ENCODE assay signal across 1 cellular context in the genomic region with DNA sequence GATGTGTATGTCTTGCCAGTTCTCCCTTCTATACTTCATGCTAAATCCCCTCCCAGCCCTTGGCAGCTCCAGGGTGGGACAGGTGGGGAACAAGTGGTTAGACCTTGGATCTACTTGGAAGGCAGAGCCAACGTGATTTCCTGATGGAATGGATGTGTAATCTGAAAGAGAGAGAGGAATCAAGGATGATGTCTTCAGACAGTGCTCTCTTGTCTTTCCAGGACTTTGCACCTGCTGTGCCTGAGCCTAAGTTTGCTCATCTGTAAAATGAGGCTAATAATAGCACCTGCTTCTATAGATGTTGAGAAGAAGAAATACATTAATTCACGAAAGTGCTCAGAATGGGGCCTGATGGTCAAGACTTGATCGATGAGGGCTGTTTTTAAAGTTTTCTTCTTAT.
TF ChIP-seq lines count a peak whose summit lies in the region.

No MANE protein-coding gene starts in this region.

TF ChIP-seq in HepG2, 621 proteins besides CTCF, POLR2A, EP300 and RAD21:
- TF ChIP-seq, protein P1, sequence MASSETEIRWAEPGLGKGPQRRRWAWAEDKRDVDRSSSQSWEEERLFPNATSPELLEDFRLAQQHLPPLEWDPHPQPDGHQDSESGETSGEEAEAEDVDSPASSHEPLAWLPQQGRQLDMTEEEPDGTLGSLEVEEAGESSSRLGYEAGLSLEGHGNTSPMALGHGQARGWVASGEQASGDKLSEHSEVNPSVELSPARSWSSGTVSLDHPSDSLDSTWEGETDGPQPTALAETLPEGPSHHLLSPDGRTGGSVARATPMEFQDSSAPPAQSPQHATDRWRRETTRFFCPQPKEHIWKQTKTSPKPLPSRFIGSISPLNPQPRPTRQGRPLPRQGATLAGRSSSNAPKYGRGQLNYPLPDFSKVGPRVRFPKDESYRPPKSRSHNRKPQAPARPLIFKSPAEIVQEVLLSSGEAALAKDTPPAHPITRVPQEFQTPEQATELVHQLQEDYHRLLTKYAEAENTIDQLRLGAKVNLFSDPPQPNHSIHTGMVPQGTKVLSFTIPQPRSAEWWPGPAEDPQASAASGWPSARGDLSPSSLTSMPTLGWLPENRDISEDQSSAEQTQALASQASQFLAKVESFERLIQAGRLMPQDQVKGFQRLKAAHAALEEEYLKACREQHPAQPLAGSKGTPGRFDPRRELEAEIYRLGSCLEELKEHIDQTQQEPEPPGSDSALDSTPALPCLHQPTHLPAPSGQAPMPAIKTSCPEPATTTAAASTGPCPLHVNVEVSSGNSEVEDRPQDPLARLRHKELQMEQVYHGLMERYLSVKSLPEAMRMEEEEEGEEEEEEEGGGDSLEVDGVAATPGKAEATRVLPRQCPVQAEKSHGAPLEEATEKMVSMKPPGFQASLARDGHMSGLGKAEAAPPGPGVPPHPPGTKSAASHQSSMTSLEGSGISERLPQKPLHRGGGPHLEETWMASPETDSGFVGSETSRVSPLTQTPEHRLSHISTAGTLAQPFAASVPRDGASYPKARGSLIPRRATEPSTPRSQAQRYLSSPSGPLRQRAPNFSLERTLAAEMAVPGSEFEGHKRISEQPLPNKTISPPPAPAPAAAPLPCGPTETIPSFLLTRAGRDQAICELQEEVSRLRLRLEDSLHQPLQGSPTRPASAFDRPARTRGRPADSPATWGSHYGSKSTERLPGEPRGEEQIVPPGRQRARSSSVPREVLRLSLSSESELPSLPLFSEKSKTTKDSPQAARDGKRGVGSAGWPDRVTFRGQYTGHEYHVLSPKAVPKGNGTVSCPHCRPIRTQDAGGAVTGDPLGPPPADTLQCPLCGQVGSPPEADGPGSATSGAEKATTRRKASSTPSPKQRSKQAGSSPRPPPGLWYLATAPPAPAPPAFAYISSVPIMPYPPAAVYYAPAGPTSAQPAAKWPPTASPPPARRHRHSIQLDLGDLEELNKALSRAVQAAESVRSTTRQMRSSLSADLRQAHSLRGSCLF (CRISPR knock-in tag; IDR thresholded peaks at IDR 0.05; ENCODE audit: borderline replicate concordance): no peak
- TF ChIP-seq ZNF101 (CRISPR knock-in tag; IDR thresholded peaks at IDR 0.05; ENCODE audit: borderline replicate concordance, low read depth) (no peak), MEF2D (CRISPR knock-in tag; IDR thresholded peaks at IDR 0.05) (no peak), SNAI1 (CRISPR knock-in tag; IDR thresholded peaks at IDR 0.05; ENCODE audit: borderline replicate concordance) (no peak), ZNF724P (CRISPR knock-in tag; IDR thresholded peaks at IDR 0.05; ENCODE audit: borderline replicate concordance) (no peak), NAIF1 (CRISPR knock-in tag; IDR thresholded peaks at IDR 0.05; ENCODE audit: borderline replicate concordance) (no peak)
- TF ChIP-seq, protein P2, sequence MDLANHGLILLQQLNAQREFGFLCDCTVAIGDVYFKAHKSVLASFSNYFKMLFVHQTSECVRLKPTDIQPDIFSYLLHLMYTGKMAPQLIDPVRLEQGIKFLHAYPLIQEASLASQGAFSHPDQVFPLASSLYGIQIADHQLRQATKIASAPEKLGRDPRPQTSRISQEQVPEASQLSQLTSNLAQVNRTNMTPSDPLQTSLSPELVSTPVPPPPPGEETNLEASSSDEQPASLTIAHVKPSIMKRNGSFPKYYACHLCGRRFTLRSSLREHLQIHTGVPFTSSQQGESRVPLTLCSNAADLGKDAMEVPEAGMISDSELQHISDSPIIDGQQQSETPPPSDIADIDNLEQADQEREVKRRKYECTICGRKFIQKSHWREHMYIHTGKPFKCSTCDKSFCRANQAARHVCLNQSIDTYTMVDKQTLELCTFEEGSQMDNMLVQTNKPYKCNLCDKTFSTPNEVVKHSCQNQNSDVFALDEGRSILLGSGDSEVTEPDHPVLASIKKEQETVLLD (CRISPR knock-in tag; IDR thresholded peaks at IDR 0.05; ENCODE audit: low read depth): no peak
- TF ChIP-seq, protein P3, sequence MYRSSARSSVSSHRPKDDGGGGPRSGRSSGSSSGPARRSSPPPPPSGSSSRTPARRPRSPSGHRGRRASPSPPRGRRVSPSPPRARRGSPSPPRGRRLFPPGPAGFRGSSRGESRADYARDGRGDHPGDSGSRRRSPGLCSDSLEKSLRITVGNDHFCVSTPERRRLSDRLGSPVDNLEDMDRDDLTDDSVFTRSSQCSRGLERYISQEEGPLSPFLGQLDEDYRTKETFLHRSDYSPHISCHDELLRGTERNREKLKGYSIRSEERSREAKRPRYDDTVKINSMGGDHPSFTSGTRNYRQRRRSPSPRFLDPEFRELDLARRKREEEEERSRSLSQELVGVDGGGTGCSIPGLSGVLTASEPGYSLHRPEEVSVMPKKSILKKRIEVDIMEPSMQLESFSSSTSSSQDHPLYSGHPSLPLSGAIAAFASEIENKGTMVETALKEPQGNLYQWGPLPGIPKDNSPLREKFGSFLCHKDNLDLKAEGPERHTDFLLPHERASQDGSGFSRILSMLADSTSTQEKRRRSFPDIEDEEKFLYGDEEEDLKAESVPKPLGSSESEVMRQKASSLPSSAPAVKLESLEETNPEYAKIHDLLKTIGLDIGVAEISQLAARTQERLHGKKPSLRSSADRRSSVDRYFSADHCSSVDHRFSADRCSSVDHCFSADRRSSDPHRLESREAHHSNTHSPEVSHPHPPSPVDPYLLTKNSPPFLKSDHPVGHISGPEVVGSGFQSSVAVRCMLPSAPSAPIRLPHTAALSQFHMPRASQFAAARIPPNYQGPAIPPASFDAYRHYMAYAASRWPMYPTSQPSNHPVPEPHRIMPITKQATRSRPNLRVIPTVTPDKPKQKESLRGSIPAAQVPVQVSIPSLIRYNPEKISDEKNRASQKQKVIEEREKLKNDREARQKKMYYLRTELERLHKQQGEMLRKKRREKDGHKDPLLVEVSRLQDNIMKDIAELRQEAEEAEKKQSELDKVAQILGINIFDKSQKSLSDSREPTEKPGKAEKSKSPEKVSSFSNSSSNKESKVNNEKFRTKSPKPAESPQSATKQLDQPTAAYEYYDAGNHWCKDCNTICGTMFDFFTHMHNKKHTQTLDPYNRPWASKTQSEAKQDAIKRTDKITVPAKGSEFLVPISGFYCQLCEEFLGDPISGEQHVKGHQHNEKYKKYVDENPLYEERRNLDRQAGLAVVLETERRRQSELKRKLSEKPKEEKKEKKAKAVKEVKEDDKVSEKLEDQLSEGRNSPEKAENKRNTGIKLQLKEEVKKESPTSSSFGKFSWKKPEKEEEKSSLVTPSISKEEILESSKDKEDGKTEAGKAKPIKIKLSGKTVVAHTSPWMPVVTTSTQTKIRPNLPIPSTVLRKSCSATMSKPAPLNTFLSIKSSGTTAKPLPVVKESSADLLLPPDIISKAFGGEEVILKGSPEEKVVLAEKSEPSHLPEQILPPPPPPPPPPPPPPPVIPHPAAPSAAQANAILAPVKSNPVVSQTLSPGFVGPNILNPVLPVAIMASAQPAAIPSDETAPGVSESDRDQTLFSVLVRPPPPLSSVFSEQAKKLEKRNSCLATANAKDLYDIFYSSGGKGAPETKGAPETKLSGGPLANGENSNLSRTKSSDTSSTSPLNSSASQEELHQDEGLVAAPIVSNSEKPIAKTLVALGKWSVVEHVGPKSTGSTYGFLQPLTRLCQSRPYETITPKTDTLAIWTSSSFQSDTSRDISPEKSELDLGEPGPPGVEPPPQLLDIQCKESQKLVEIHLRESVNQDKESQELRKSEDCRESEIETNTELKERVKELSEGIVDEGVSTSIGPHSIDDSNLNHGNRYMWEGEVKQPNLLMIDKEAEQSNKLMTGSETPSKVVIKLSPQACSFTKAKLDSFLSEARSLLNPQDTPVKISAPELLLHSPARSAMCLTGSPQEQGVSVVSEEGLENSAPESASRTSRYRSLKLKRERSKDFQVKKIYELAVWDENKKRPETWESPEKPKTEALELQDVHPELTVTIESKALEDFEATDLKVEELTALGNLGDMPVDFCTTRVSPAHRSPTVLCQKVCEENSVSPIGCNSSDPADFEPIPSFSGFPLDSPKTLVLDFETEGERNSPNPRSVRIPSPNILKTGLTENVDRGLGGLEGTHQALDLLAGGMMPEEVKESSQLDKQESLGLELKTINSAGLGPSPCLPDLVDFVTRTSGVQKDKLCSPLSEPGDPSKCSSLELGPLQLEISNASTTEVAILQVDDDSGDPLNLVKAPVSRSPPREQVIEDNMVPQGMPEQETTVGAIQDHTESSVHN (CRISPR knock-in tag; IDR thresholded peaks at IDR 0.05): no peak
- TF ChIP-seq, protein P4, sequence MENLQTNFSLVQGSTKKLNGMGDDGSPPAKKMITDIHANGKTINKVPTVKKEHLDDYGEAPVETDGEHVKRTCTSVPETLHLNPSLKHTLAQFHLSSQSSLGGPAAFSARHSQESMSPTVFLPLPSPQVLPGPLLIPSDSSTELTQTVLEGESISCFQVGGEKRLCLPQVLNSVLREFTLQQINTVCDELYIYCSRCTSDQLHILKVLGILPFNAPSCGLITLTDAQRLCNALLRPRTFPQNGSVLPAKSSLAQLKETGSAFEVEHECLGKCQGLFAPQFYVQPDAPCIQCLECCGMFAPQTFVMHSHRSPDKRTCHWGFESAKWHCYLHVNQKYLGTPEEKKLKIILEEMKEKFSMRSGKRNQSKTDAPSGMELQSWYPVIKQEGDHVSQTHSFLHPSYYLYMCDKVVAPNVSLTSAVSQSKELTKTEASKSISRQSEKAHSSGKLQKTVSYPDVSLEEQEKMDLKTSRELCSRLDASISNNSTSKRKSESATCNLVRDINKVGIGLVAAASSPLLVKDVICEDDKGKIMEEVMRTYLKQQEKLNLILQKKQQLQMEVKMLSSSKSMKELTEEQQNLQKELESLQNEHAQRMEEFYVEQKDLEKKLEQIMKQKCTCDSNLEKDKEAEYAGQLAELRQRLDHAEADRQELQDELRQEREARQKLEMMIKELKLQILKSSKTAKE (CRISPR knock-in tag; IDR thresholded peaks at IDR 0.05; ENCODE audit: borderline replicate concordance): no peak
